ENCODE assay signal across 21 cellular contexts in genomic region chr2:17306219-17306618, GRCh38.
DNase-seq lines count a peak whose midpoint lies in the region; ATAC-seq, FAIRE-seq and TF ChIP-seq lines count a peak whose summit lies in the region.
"Had no signal": no experiment of that assay in that cellular context is flagged by ENCODE, and none has a peak within 500 bp of the region (broad histone marks: within the 10 kb centered on the region; RNA-seq: fewer than 3 reads in every experiment).

No MANE protein-coding gene starts in this region.

- TF ChIP-seq EP300 in K562 (IDR thresholded peaks at IDR 0.05; ENCODE audit: low read length): no peak
- no peak for TF ChIP-seq EP300 in sigmoid colon (IDR thresholded peaks at IDR 0.05)

- ATAC-seq in K562: no peak
- ATAC-seq in sciatic nerve: no peak
- ATAC-seq: GM12878, GM23338, HCT116 had no signal

- H2AFZ ChIP-seq in K562 (ENCODE audit: low read depth, low read length) (no peak overlapping the region), neural progenitor cell (replicated peaks) (no peak overlapping the region)
- H2AFZ ChIP-seq: GM23338 had no signal

- H3K27me3 ChIP-seq in K562 (ENCODE audit: control insufficient read depth in 2 of 2, insufficient read depth in 2 of 2, low read length in 2 of 2) (no peaks in the 10 kb centered on the region), liver (ENCODE audit: control insufficient read depth in 4 of 4, insufficient read depth in 4 of 4, low read length in 3 of 4) (no peaks in the 10 kb centered on the region), neural progenitor cell (no peaks in the 10 kb centered on the region), sigmoid colon (no peaks in the 10 kb centered on the region)
- H3K27me3 ChIP-seq: BLaER1 had no signal

- H3F3A ChIP-seq in neural progenitor cell (ENCODE audit: low read depth): peaks cover 5% of the 10 kb centered on the region

- no peaks in the 10 kb centered on the region for H3K36me3 Mint-ChIP-seq in neural progenitor cell
- H3K36me3 Mint-ChIP-seq: CD8-positive, alpha-beta memory T cell had no signal

- no peak for TF ChIP-seq RAD21 in K562 (CRISPR knock-in tag; conservative IDR thresholded peaks at IDR 0.05 in 1 of 2, IDR thresholded peaks at IDR 0.05 in 1 of 2)
- TF ChIP-seq RAD21 in liver (IDR thresholded peaks at IDR 0.05): no peak

- no TSS peak for BruUV-seq in K562 (replicated peaks; lab: Mats Ljungman, UMichigan)

- H3K36me3 ChIP-seq in K562 (ENCODE audit: control insufficient read depth, insufficient read depth, low read length) (no peaks in the 10 kb centered on the region), liver (ENCODE audit: control insufficient read depth in 4 of 4, insufficient read depth in 3 of 4, low read depth in 1 of 4, low read length in 3 of 4) (no peaks in the 10 kb centered on the region), neural progenitor cell (no peaks in the 10 kb centered on the region), sigmoid colon (no peaks in the 10 kb centered on the region)
- H3K36me3 ChIP-seq: BLaER1 had no signal

- intact Hi-C loops in K562 (cut with micrococcal nuclease): loop anchor here (10.0 kb wide), 4 partner anchors 131 to 681 kb away; no protein-coding TSS in a partner anchor
- intact Hi-C loops in sigmoid colon (cut with DNase I): no loop called here
- intact Hi-C loops in sciatic nerve (cut with DNase I): no loop called here

- CTCF ChIA-PET in K562 (lab: Yijun Ruan, JAX; ENCODE audit: low intra/inter-chr PET ratio): interaction anchor here (0.6 kb wide), 1 partner anchor 794 kb away, joined by 3 read pairs; no protein-coding TSS in a partner anchor

- no peak overlapping the region for H3K4me3 ChIP-seq in K562
- no peak overlapping the region for H3K4me3 ChIP-seq in liver (ENCODE audit: low read depth in 1 of 3, low read length in 3 of 3)
- H3K4me3 ChIP-seq in neural progenitor cell: no peak overlapping the region
- H3K4me3 ChIP-seq in sigmoid colon: no peak overlapping the region
- H3K4me3 ChIP-seq: BLaER1, GM12878, GM23338 had no signal

- H3K9me1 ChIP-seq in K562 (ENCODE audit: control insufficient read depth, insufficient read depth, low read length): no peaks in the 10 kb centered on the region

- H3K27ac ChIP-seq in K562 (ENCODE audit: extremely low read depth, low read depth, low read length) (no peak overlapping the region), liver (ENCODE audit: low read depth in 1 of 2, low read length in 2 of 2) (no peak overlapping the region), neural progenitor cell (no peak overlapping the region), sigmoid colon (no peak overlapping the region)
- H3K27ac ChIP-seq: BLaER1, C4-2B had no signal

- no peak for TF ChIP-seq POLR2A in K562 (conservative IDR thresholded peaks at IDR 0.05)
- no peak for TF ChIP-seq POLR2A in sigmoid colon (IDR thresholded peaks at IDR 0.05)

- H3K4me3 Mint-ChIP-seq in neural progenitor cell: no peak overlapping the region
- H3K4me3 Mint-ChIP-seq: B cell; CD4-positive, alpha-beta T cell; CD8-positive, alpha-beta memory T cell; GM23338; H9 had no signal

- H3K9me3 ChIP-seq in K562 (replicated peaks; ENCODE audit: control insufficient read depth, insufficient read depth, low read depth, low read length) (no peaks in the 10 kb centered on the region), liver (ENCODE audit: control insufficient read depth in 4 of 4, low read length in 3 of 4) (no peaks in the 10 kb centered on the region), neural progenitor cell (ENCODE audit: low read depth) (no peaks in the 10 kb centered on the region), sigmoid colon (no peaks in the 10 kb centered on the region)
- H3K9me3 ChIP-seq: BLaER1 had no signal

- H4K20me1 ChIP-seq in K562 (replicated peaks; ENCODE audit: control insufficient read depth, insufficient read depth, low read length) (no peaks in the 10 kb centered on the region), neural progenitor cell (ENCODE audit: low read depth) (no peaks in the 10 kb centered on the region)
- H4K20me1 ChIP-seq: BLaER1 had no signal

- no peaks in the 10 kb centered on the region for H3K79me2 ChIP-seq in K562 (ENCODE audit: control insufficient read depth, insufficient read depth, low read length)
- no peaks in the 10 kb centered on the region for H3K79me2 ChIP-seq in neural progenitor cell (ENCODE audit: low read depth)

- in situ Hi-C loops in K562 (cut with MboI): loop anchor here (5.0 to 25.0 kb wide), 2 partner anchors 534 to 694 kb away; no protein-coding TSS in a partner anchor

- H3K4me2 ChIP-seq in K562 (ENCODE audit: insufficient read depth, low read length) (no peak overlapping the region), neural progenitor cell (no peak overlapping the region)
- H3K4me2 ChIP-seq: BLaER1, GM23338 had no signal

- H3K27ac Mint-ChIP-seq in neural progenitor cell: peak overlapping the region; percentile 22
- H3K27ac Mint-ChIP-seq: B cell; CD4-positive, alpha-beta T cell; CD8-positive, alpha-beta memory T cell; GM23338; H9 had no signal

- H3K9me3 Mint-ChIP-seq in neural progenitor cell: no peaks in the 10 kb centered on the region
- H3K9me3 Mint-ChIP-seq: GM23338 had no signal

- FAIRE-seq in K562 (lab: Jason Lieb, UNC): no peak
- FAIRE-seq: D721Med, GM12878, GM19239 had no signal

- no peak for DNase-seq in K562 (ENCODE audit: extremely low read depth in 1 of 4, low spot score in 3 of 4)
- DNase-seq in neural progenitor cell (ENCODE audit: low spot score): no peak
- DNase-seq in sigmoid colon: no peak
- DNase-seq in CD1c-positive myeloid dendritic cell (ENCODE audit: extremely low spot score): no peak
- DNase-seq in sciatic nerve (ENCODE audit: low spot score): no peak
- DNase-seq: CD4-positive, alpha-beta T cell; CD8-positive, alpha-beta memory T cell; DMS 273 treated with DMSO at 0.1 percent for 48 hours; DMS79; EL; GDM1; H9 had no signal

- H3K9ac ChIP-seq in K562 (ENCODE audit: insufficient read depth in 1 of 2, low read depth in 2 of 2, low read length in 2 of 2) (no peak overlapping the region), liver (ENCODE audit: low read depth in 1 of 2, low read length in 2 of 2) (no peak overlapping the region), neural progenitor cell (no peak overlapping the region)
- H3K9ac ChIP-seq: BLaER1 had no signal

- peaks cover 2% of the 10 kb centered on the region for H3K27me3 Mint-ChIP-seq in neural progenitor cell (ENCODE audit: insufficient read depth, low read depth)
- H3K27me3 Mint-ChIP-seq: CD8-positive, alpha-beta memory T cell had no signal

- TF ChIP-seq CTCF in K562 (IDR thresholded peaks at IDR 0.05 in 2 of 3, conservative IDR thresholded peaks at IDR 0.05 in 1 of 3; ENCODE audit: insufficient read depth in 2 of 3, low read depth in 1 of 3, low read length in 3 of 3) (no peak), liver (IDR thresholded peaks at IDR 0.05; ENCODE audit: low read depth, low read length, missing input control) (no peak), neural progenitor cell (IDR thresholded peaks at IDR 0.05) (no peak), sigmoid colon (IDR thresholded peaks at IDR 0.05) (no peak)

- H3K4me1 ChIP-seq in K562 (replicated peaks in 1 of 2; ENCODE audit: control insufficient read depth in 2 of 2, insufficient read depth in 2 of 2, low read length in 2 of 2) (no peaks in the 10 kb centered on the region), liver (ENCODE audit: control insufficient read depth in 4 of 4, insufficient read depth in 4 of 4, low read length in 3 of 4) (no peaks in the 10 kb centered on the region), neural progenitor cell (peaks cover 4% of the 10 kb centered on the region), sigmoid colon (no peaks in the 10 kb centered on the region)

- 0% methylated on average over 1 of the region's 1 CpG for WGBS in K562 (ENCODE audit: insufficient coverage, low coverage, missing lambda C conversion rate)
- WGBS in liver: 93% methylated on average over 1 of the region's 1 CpG
- WGBS in sigmoid colon, 2 donors: 78 to 82% methylated on average over 1 of the region's 1 CpG

- POLR2A ChIA-PET in K562 (lab: Yijun Ruan, JAX): no interaction called here

- H3K4me1 Mint-ChIP-seq in neural progenitor cell: peaks cover 11% of the 10 kb centered on the region
- H3K4me1 Mint-ChIP-seq: CD8-positive, alpha-beta memory T cell had no signal

TF ChIP-seq in K562, 482 proteins besides CTCF, POLR2A, EP300 and RAD21:
- 0 out of 2 replicates have a peak, but pooled peaks have one; percentile 19 for TF ChIP-seq NFE2 (IDR thresholded peaks at IDR 0.05; ENCODE audit: low read depth)
- TF ChIP-seq MAFG (tag; conservative IDR thresholded peaks at IDR 0.05): 0 out of 2 replicates have a peak, but pooled peaks have one; percentile 19
- no peak for TF ChIP-seq PURB (CRISPR knock-in tag; IDR thresholded peaks at IDR 0.05; ENCODE audit: low read depth)

TF ChIP-seq in liver, 16 proteins besides CTCF, POLR2A, EP300 and RAD21:
- TF ChIP-seq MAX (IDR thresholded peaks at IDR 0.05): no peak
- peak; percentile 51 to 56 for TF ChIP-seq HNF4A (conservative IDR thresholded peaks at IDR 0.05)
- TF ChIP-seq NR2F2 (IDR thresholded peaks at IDR 0.05): no peak
- peak; percentile 41 for TF ChIP-seq FOXA2 (IDR thresholded peaks at IDR 0.05)
- no peak for TF ChIP-seq TAF1 (conservative IDR thresholded peaks at IDR 0.05)
- no peak for TF ChIP-seq YY1 (IDR thresholded peaks at IDR 0.05)
- no peak for TF ChIP-seq JUND (IDR thresholded peaks at IDR 0.05)
- TF ChIP-seq RXRA (IDR thresholded peaks at IDR 0.05): peak; percentile 21 to 26
- TF ChIP-seq GABPA (IDR thresholded peaks at IDR 0.05 in 1 of 2, conservative IDR thresholded peaks at IDR 0.05 in 1 of 2): no peak
- TF ChIP-seq FOXA1 (IDR thresholded peaks at IDR 0.05): no peak
